In genomic region chr5:78824826-78825225, GRCh38 we compare ENCODE assay signal across 1 cellular context.
TF ChIP-seq lines count a peak whose summit lies in the region.

No MANE protein-coding gene starts in this region.

TF ChIP-seq in SK-N-SH treated with all-trans-retinoic acid at 6 μM for 48 hours, 23 proteins besides CTCF, POLR2A, EP300 and RAD21:
- TF ChIP-seq CREB5 (CRISPR knock-in tag; IDR thresholded peaks at IDR 0.05; ENCODE audit: low read depth): no peak
- TF ChIP-seq, protein P1, sequence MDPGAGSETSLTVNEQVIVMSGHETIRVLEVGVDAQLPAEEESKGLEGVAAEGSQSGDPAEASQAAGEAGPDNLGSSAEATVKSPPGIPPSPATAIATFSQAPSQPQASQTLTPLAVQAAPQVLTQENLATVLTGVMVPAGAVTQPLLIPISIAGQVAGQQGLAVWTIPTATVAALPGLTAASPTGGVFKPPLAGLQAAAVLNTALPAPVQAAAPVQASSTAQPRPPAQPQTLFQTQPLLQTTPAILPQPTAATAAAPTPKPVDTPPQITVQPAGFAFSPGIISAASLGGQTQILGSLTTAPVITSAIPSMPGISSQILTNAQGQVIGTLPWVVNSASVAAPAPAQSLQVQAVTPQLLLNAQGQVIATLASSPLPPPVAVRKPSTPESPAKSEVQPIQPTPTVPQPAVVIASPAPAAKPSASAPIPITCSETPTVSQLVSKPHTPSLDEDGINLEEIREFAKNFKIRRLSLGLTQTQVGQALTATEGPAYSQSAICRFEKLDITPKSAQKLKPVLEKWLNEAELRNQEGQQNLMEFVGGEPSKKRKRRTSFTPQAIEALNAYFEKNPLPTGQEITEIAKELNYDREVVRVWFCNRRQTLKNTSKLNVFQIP (CRISPR knock-in tag; IDR thresholded peaks at IDR 0.05; ENCODE audit: borderline replicate concordance, low read depth): no peak
- no peak for TF ChIP-seq PPARA (CRISPR knock-in tag; IDR thresholded peaks at IDR 0.05; ENCODE audit: borderline replicate concordance)
- no peak for TF ChIP-seq ZNF8 (CRISPR knock-in tag; IDR thresholded peaks at IDR 0.05)
- TF ChIP-seq BACH2 (CRISPR knock-in tag; IDR thresholded peaks at IDR 0.05; ENCODE audit: borderline replicate concordance): no peak
- no peak for TF ChIP-seq ESRRG (CRISPR knock-in tag; IDR thresholded peaks at IDR 0.05)
- TF ChIP-seq TCF4 (CRISPR knock-in tag; IDR thresholded peaks at IDR 0.05; ENCODE audit: borderline replicate concordance): no peak
- no peak for TF ChIP-seq ZNF70 (CRISPR knock-in tag; IDR thresholded peaks at IDR 0.05)
- no peak for TF ChIP-seq TOX (CRISPR knock-in tag; IDR thresholded peaks at IDR 0.05; ENCODE audit: borderline replicate concordance)
- TF ChIP-seq RARB (CRISPR knock-in tag; IDR thresholded peaks at IDR 0.05): no peak
- TF ChIP-seq ZC3H10 (CRISPR knock-in tag; IDR thresholded peaks at IDR 0.05): no peak
- TF ChIP-seq, protein P2, sequence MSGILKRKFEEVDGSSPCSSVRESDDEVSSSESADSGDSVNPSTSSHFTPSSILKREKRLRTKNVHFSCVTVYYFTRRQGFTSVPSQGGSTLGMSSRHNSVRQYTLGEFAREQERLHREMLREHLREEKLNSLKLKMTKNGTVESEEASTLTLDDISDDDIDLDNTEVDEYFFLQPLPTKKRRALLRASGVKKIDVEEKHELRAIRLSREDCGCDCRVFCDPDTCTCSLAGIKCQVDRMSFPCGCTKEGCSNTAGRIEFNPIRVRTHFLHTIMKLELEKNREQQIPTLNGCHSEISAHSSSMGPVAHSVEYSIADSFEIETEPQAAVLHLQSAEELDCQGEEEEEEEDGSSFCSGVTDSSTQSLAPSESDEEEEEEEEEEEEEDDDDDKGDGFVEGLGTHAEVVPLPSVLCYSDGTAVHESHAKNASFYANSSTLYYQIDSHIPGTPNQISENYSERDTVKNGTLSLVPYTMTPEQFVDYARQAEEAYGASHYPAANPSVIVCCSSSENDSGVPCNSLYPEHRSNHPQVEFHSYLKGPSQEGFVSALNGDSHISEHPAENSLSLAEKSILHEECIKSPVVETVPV (CRISPR knock-in tag; IDR thresholded peaks at IDR 0.05): no peak
- TF ChIP-seq SNAI2 (CRISPR knock-in tag; IDR thresholded peaks at IDR 0.05): no peak
- no peak for TF ChIP-seq ZFP3 (CRISPR knock-in tag; IDR thresholded peaks at IDR 0.05)
- no peak for TF ChIP-seq PATZ1 (CRISPR knock-in tag; IDR thresholded peaks at IDR 0.05; ENCODE audit: borderline replicate concordance)
- TF ChIP-seq ARNTL (CRISPR knock-in tag; IDR thresholded peaks at IDR 0.05; ENCODE audit: borderline replicate concordance, low read depth): no peak
